8 cellular contexts compared by ENCODE assay signal in genomic region chr12:94545937-94546771, GRCh38.
DNase-seq lines count a peak whose midpoint lies in the region; ATAC-seq and TF ChIP-seq lines count a peak whose summit lies in the region.

No MANE protein-coding gene starts in this region.

- ATAC-seq in GM21390 (IDR thresholded peaks at IDR 0.05; ENCODE audit: unreplicated experiment) (peak; percentile 75), GM21360 (IDR thresholded peaks at IDR 0.05; ENCODE audit: unreplicated experiment) (no peak)

- in situ Hi-C loops in astrocyte of the cerebellum (cut with HindIII; ENCODE audit: low sequenced_read_pairs) = no loop called here

- peak; percentile 80 for TF ChIP-seq CTCF in astrocyte of the cerebellum (IDR thresholded peaks at IDR 0.05; ENCODE audit: low read depth, low read length, missing control alignments)
- peak; percentile 89 for TF ChIP-seq CTCF in retinal pigment epithelial cell (conservative IDR thresholded peaks at IDR 0.05; ENCODE audit: low read depth, low read length)

- DNase-seq in COLO668 (lab: John Stamatoyannopoulos, UW; ENCODE audit: unreplicated experiment) (peak; percentile 38), NCI-H1105 (lab: John Stamatoyannopoulos, UW) (peak; percentile 23), astrocyte of the cerebellum (ENCODE audit: low read depth) (peak; percentile 48), hippocampal formation (lab: John Stamatoyannopoulos, UW) (peak; percentile 36 to 45), retinal pigment epithelial cell (ENCODE audit: low read depth) (peak; percentile 47), NCI-H1048 (lab: John Stamatoyannopoulos, UW) (no peak)

- H3K4me3 ChIP-seq in astrocyte of the cerebellum (ENCODE audit: low read depth, low read length) = no peak overlapping the region
- H3K4me3 ChIP-seq in retinal pigment epithelial cell (ENCODE audit: low read length) = no peak overlapping the region
